Comparison of ENCODE assay signal across 1 cellular context in the genomic region with DNA sequence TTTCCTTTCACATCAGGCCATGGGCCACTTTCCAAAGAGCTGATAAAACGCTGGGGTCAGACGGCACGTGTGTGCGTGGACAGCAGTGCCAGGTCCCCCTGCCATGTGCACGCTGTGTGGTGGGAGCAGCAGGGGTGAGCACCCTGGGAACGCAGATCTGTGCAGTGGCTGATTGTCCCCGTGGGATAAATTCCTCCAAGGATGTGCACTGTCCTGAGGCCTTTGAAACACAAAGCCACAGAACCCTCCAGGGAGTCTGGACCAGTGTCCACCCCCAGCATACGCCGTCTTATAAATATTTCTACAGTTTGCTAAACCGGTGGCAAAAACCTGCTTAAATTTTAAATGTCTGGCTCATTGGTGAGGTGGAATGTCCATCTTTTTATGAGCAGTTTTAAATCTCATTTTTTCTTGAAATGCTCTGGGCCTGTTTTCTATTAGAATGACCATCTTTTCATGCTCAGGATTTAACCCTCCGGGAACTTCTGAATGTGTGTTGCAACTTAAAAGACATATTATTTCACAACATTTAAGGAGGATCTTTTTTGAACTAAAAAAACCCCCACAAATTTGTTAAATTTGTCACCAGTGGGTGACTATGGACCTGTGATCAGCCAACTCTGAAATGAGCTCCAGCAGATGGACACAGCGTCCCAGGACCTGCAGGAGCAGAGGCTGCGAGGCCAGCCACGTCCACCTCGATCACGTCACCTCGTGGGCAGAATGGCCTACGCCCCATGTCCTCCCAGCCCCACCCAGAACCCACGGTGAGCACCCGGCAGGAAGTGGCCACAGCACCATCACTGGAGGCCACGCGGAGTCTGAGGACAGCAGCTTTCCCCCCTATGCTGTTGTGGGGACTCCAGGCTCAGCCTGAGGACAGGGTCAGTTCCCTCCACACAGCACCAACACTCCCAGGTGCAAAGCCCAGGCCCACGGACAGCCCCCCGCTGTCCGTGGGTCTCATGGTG.
A peak's percentile ranks its signal among the peaks of the same experiment; 100 is the strongest.
TF ChIP-seq lines count a peak whose summit lies in the region.

No MANE protein-coding gene starts in this region.

TF ChIP-seq in K562, 482 proteins besides CTCF, POLR2A, EP300 and RAD21 (continued from another document):
- TF ChIP-seq, protein P1, sequence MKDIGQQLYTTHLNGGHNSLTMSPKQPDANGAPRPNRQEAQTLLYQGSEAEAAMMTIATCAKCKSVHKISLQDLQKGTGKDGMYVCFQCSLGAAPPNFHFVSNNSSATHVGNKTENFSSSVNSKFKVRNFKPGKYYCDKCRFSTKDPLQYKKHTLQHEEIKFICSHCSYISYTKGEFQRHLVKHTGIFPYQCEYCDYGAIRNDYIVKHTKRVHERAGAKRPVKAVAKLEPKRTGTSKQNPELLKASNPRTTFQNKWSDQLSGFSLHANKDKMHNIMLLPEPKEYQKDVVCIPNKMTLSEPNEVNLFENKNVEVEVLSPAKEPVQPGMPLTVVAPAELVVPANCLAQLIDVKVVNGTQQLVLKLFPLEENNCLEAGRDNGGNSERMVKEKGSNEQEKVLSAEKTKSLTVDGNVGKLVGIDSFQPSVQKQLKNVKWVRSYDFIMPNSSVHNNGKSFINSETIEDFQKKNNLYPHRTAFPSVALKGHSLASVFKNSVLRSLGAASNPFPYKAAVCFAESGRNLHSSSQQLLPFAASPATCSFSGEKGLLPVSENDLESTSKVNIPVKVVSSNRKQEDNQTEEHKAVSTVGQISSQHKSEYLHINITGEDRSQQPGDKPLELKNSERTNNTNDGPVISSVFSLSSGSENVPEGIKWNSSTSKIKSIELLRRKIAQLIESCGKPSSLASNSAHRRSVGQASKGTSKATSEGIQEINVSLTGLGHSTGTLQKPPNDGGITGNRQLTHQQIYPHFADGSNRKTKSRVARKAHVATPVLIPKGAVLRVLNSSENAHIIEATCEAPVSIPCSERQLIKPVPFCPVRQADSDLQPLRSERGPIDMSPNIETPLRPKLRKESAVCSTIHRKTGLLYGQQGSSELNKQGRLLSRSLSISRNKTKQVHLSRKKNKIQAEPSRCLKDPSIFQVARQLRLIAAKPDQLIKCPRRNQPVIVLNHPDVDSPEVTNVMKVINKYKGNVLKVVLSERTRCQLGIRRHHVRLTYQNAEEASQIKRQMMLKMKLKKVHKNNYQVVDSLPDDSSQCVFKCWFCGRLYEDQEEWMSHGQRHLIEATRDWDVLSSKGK (CRISPR knock-in tag; IDR thresholded peaks at IDR 0.05), result no peak
- peak; percentile 46; the same call in 1 of the 2 replicates for TF ChIP-seq ZFX (CRISPR knock-in tag; IDR thresholded peaks at IDR 0.05)
- TF ChIP-seq TAF1 (IDR thresholded peaks at IDR 0.05; ENCODE audit: control insufficient read depth, extremely low read depth, insufficient read depth, low read length, severe bottlenecking), result no peak
- TF ChIP-seq, protein P2, sequence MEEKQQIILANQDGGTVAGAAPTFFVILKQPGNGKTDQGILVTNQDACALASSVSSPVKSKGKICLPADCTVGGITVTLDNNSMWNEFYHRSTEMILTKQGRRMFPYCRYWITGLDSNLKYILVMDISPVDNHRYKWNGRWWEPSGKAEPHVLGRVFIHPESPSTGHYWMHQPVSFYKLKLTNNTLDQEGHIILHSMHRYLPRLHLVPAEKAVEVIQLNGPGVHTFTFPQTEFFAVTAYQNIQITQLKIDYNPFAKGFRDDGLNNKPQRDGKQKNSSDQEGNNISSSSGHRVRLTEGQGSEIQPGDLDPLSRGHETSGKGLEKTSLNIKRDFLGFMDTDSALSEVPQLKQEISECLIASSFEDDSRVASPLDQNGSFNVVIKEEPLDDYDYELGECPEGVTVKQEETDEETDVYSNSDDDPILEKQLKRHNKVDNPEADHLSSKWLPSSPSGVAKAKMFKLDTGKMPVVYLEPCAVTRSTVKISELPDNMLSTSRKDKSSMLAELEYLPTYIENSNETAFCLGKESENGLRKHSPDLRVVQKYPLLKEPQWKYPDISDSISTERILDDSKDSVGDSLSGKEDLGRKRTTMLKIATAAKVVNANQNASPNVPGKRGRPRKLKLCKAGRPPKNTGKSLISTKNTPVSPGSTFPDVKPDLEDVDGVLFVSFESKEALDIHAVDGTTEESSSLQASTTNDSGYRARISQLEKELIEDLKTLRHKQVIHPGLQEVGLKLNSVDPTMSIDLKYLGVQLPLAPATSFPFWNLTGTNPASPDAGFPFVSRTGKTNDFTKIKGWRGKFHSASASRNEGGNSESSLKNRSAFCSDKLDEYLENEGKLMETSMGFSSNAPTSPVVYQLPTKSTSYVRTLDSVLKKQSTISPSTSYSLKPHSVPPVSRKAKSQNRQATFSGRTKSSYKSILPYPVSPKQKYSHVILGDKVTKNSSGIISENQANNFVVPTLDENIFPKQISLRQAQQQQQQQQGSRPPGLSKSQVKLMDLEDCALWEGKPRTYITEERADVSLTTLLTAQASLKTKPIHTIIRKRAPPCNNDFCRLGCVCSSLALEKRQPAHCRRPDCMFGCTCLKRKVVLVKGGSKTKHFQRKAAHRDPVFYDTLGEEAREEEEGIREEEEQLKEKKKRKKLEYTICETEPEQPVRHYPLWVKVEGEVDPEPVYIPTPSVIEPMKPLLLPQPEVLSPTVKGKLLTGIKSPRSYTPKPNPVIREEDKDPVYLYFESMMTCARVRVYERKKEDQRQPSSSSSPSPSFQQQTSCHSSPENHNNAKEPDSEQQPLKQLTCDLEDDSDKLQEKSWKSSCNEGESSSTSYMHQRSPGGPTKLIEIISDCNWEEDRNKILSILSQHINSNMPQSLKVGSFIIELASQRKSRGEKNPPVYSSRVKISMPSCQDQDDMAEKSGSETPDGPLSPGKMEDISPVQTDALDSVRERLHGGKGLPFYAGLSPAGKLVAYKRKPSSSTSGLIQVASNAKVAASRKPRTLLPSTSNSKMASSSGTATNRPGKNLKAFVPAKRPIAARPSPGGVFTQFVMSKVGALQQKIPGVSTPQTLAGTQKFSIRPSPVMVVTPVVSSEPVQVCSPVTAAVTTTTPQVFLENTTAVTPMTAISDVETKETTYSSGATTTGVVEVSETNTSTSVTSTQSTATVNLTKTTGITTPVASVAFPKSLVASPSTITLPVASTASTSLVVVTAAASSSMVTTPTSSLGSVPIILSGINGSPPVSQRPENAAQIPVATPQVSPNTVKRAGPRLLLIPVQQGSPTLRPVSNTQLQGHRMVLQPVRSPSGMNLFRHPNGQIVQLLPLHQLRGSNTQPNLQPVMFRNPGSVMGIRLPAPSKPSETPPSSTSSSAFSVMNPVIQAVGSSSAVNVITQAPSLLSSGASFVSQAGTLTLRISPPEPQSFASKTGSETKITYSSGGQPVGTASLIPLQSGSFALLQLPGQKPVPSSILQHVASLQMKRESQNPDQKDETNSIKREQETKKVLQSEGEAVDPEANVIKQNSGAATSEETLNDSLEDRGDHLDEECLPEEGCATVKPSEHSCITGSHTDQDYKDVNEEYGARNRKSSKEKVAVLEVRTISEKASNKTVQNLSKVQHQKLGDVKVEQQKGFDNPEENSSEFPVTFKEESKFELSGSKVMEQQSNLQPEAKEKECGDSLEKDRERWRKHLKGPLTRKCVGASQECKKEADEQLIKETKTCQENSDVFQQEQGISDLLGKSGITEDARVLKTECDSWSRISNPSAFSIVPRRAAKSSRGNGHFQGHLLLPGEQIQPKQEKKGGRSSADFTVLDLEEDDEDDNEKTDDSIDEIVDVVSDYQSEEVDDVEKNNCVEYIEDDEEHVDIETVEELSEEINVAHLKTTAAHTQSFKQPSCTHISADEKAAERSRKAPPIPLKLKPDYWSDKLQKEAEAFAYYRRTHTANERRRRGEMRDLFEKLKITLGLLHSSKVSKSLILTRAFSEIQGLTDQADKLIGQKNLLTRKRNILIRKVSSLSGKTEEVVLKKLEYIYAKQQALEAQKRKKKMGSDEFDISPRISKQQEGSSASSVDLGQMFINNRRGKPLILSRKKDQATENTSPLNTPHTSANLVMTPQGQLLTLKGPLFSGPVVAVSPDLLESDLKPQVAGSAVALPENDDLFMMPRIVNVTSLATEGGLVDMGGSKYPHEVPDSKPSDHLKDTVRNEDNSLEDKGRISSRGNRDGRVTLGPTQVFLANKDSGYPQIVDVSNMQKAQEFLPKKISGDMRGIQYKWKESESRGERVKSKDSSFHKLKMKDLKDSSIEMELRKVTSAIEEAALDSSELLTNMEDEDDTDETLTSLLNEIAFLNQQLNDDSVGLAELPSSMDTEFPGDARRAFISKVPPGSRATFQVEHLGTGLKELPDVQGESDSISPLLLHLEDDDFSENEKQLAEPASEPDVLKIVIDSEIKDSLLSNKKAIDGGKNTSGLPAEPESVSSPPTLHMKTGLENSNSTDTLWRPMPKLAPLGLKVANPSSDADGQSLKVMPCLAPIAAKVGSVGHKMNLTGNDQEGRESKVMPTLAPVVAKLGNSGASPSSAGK (IDR thresholded peaks at IDR 0.05), result peak; percentile 18; the same call in 1 of the 2 replicates
- TF ChIP-seq MAZ (CRISPR knock-in tag; conservative IDR thresholded peaks at IDR 0.05 in 1 of 2, IDR thresholded peaks at IDR 0.05 in 1 of 2), result peak in 1 of 2 experiments; percentile 24; a peak in 1 of 4 replicates
- no peak for TF ChIP-seq TRIM24 (IDR thresholded peaks at IDR 0.05)
- TF ChIP-seq ZNF592 (IDR thresholded peaks at IDR 0.05), result 0 out of 2 replicates have a peak, but pooled peaks have one; percentile 36
- no peak for TF ChIP-seq PTTG1 (tag; IDR thresholded peaks at IDR 0.05; ENCODE audit: low read depth)
- no peak for TF ChIP-seq HDGF (IDR thresholded peaks at IDR 0.05)
- TF ChIP-seq, protein P3, sequence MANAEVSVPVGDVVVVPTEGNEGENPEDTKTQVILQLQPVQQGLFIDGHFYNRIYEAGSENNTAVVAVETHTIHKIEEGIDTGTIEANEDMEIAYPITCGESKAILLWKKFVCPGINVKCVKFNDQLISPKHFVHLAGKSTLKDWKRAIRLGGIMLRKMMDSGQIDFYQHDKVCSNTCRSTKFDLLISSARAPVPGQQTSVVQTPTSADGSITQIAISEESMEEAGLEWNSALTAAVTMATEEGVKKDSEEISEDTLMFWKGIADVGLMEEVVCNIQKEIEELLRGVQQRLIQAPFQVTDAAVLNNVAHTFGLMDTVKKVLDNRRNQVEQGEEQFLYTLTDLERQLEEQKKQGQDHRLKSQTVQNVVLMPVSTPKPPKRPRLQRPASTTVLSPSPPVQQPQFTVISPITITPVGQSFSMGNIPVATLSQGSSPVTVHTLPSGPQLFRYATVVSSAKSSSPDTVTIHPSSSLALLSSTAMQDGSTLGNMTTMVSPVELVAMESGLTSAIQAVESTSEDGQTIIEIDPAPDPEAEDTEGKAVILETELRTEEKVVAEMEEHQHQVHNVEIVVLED (CRISPR knock-in tag; IDR thresholded peaks at IDR 0.05), result no peak
- TF ChIP-seq RB1 (IDR thresholded peaks at IDR 0.05; ENCODE audit: low read depth), result 0 out of 2 replicates have a peak, but pooled peaks have one; percentile 24
- peak; percentile 55; the same call in 1 of the 2 replicates for TF ChIP-seq RBFOX2 (IDR thresholded peaks at IDR 0.05; ENCODE audit: low read depth, low read length)
